Comparison of ENCODE assay signal across 8 cellular contexts in the genomic region with DNA sequence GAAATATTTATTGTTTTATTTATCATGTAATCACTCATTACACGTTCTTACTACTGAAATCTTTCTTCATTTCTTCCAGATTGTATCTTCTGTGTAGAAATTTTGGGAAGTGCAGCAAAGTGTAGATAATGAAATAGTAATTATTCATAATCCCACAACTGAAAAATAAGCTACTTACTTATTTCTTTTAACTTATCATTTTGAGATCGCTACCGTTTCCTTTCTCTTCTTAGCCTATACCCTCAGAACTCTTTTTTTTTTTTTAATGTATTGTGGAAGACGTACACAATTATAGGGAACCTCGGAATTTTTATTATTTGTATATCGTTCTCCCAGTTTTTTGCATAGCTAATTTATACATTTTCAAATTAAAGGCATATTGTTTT. TPM values are rescaled to one million over a fixed set of nuclear protein-coding genes. Genes with fewer than 3 reads are reported as not detected.
DNase-seq lines count a peak whose midpoint lies in the region; ATAC-seq, FAIRE-seq and TF ChIP-seq lines count a peak whose summit lies in the region.

No MANE protein-coding gene starts in this region.

- WGBS in heart left ventricle, 4 donors: 19 to 33% (median 21%) methylated on average over 6 of the region's 6 CpGs

- no peak for TF ChIP-seq POLR2A in heart left ventricle (IDR thresholded peaks at IDR 0.05)

- H3K4me1 ChIP-seq in heart left ventricle (peaks cover 0 to 27% (median 13%) of the 10 kb centered on the region in 12 donors), mononuclear cell (ENCODE audit: insufficient read depth, low read length) (peaks cover 12% of the 10 kb centered on the region), upper lobe of right lung (peaks cover 12% of the 10 kb centered on the region)

- FAIRE-seq in colon (lab: Jason Lieb, UNC): peak; percentile 5
- no peak for FAIRE-seq in GM19239 (lab: Jason Lieb, UNC)

- peaks cover 0 to 19% (median 9%) of the 10 kb centered on the region in 9 donors for H3K36me3 ChIP-seq in heart left ventricle
- no peaks in the 10 kb centered on the region for H3K36me3 ChIP-seq in upper lobe of right lung

- intact Hi-C loops in heart left ventricle (cut with DNase I) (loop anchor here in 3 of 10 donors (5.0 to 10.0 kb wide), 3 partner anchors 122 to 495 kb away; partner anchors contain the start of genes CHML (in 1 of the 3), EXO1 (in 1 of the 3) and OPN3 (in 1 of the 3)), left ventricle myocardium superior (cut with micrococcal nuclease) (loop anchor here (10.0 kb wide), 2 partner anchors 115 to 325 kb away; partner anchors contain the start of gene EXO1), upper lobe of right lung (cut with DNase I) (no loop called here)

- H3K27ac ChIP-seq in heart left ventricle (peak overlapping the region in 11 of 12 donors; percentile 36 to 97 (median 92)), upper lobe of right lung (peak overlapping the region; percentile 83)

- peaks cover 0 to 28% (median 2%) of the 10 kb centered on the region in 9 donors for H3K27me3 ChIP-seq in heart left ventricle
- H3K27me3 ChIP-seq in mononuclear cell (ENCODE audit: insufficient read depth, low read length): peaks cover 24% of the 10 kb centered on the region
- H3K27me3 ChIP-seq in upper lobe of right lung: peaks cover 6% of the 10 kb centered on the region

- no peaks in the 10 kb centered on the region for H3K9me3 ChIP-seq in heart left ventricle
- H3K9me3 ChIP-seq in mononuclear cell (ENCODE audit: low read depth, low read length): no peaks in the 10 kb centered on the region
- H3K9me3 ChIP-seq in upper lobe of right lung: no peaks in the 10 kb centered on the region

- TF ChIP-seq CTCF in heart left ventricle (IDR thresholded peaks at IDR 0.05) (no peak), upper lobe of right lung (IDR thresholded peaks at IDR 0.05) (no peak)

- no peak for ATAC-seq in heart left ventricle
- no peak for ATAC-seq in left ventricle myocardium superior
- no peak for ATAC-seq in upper lobe of right lung

- H3K4me3 ChIP-seq in heart left ventricle (peak overlapping the region in 11 of 12 donors; percentile 30 to 97 (median 89)), mononuclear cell (ENCODE audit: low read length) (peak overlapping the region; percentile 71), upper lobe of right lung (peak overlapping the region; percentile 85)

- no peak for DNase-seq in heart left ventricle
- DNase-seq in left ventricle myocardium superior: no peak
- no peak for DNase-seq in upper lobe of right lung
- DNase-seq in Ammon's horn (ENCODE audit: low spot score): no peak
- DNase-seq in HUDEP-2 (lab: John Stamatoyannopoulos, UW; ENCODE audit: unreplicated experiment in 76 of 76): no peak
- no peak for DNase-seq in GM19239 (ENCODE audit: insufficient read length, low spot score)

RNA-seq across cellular contexts. Expression of gene FH, which starts 0.5 kb away (rescaled TPM):
- total RNA-seq in heart left ventricle (100 to 1,000 TPM; 153 to 279 (median 209) TPM), left ventricle myocardium superior (242 TPM), mononuclear cell (21.9 TPM), upper lobe of right lung (37.4 TPM)
- 100 to 1,000 TPM; 168 to 246 TPM for polyA plus RNA-seq in heart left ventricle

RNA-seq across cellular contexts. Expression of gene KMO, which starts 12.1 kb away (rescaled TPM):
- 1 to 10 TPM in 2 of 9 donors, under 1 TPM in 4, not detected in 3; 0.07 to 3.9 (median 0.18) TPM for total RNA-seq in heart left ventricle
- polyA plus RNA-seq in heart left ventricle: under 1 TPM; 0.11 to 0.15 TPM
- total RNA-seq in left ventricle myocardium superior: 0.22 TPM
- 3.9 TPM for total RNA-seq in mononuclear cell
- 19.0 TPM for total RNA-seq in upper lobe of right lung
